In genomic region chr13:63184693-63185092, GRCh38 we compare ENCODE assay signal across 1 cellular context.
TF ChIP-seq lines count a peak whose summit lies in the region.

No MANE protein-coding gene starts in this region.

TF ChIP-seq in H1, 55 proteins besides CTCF, POLR2A, EP300 and RAD21 (continued from another document):
- TF ChIP-seq, protein P1, sequence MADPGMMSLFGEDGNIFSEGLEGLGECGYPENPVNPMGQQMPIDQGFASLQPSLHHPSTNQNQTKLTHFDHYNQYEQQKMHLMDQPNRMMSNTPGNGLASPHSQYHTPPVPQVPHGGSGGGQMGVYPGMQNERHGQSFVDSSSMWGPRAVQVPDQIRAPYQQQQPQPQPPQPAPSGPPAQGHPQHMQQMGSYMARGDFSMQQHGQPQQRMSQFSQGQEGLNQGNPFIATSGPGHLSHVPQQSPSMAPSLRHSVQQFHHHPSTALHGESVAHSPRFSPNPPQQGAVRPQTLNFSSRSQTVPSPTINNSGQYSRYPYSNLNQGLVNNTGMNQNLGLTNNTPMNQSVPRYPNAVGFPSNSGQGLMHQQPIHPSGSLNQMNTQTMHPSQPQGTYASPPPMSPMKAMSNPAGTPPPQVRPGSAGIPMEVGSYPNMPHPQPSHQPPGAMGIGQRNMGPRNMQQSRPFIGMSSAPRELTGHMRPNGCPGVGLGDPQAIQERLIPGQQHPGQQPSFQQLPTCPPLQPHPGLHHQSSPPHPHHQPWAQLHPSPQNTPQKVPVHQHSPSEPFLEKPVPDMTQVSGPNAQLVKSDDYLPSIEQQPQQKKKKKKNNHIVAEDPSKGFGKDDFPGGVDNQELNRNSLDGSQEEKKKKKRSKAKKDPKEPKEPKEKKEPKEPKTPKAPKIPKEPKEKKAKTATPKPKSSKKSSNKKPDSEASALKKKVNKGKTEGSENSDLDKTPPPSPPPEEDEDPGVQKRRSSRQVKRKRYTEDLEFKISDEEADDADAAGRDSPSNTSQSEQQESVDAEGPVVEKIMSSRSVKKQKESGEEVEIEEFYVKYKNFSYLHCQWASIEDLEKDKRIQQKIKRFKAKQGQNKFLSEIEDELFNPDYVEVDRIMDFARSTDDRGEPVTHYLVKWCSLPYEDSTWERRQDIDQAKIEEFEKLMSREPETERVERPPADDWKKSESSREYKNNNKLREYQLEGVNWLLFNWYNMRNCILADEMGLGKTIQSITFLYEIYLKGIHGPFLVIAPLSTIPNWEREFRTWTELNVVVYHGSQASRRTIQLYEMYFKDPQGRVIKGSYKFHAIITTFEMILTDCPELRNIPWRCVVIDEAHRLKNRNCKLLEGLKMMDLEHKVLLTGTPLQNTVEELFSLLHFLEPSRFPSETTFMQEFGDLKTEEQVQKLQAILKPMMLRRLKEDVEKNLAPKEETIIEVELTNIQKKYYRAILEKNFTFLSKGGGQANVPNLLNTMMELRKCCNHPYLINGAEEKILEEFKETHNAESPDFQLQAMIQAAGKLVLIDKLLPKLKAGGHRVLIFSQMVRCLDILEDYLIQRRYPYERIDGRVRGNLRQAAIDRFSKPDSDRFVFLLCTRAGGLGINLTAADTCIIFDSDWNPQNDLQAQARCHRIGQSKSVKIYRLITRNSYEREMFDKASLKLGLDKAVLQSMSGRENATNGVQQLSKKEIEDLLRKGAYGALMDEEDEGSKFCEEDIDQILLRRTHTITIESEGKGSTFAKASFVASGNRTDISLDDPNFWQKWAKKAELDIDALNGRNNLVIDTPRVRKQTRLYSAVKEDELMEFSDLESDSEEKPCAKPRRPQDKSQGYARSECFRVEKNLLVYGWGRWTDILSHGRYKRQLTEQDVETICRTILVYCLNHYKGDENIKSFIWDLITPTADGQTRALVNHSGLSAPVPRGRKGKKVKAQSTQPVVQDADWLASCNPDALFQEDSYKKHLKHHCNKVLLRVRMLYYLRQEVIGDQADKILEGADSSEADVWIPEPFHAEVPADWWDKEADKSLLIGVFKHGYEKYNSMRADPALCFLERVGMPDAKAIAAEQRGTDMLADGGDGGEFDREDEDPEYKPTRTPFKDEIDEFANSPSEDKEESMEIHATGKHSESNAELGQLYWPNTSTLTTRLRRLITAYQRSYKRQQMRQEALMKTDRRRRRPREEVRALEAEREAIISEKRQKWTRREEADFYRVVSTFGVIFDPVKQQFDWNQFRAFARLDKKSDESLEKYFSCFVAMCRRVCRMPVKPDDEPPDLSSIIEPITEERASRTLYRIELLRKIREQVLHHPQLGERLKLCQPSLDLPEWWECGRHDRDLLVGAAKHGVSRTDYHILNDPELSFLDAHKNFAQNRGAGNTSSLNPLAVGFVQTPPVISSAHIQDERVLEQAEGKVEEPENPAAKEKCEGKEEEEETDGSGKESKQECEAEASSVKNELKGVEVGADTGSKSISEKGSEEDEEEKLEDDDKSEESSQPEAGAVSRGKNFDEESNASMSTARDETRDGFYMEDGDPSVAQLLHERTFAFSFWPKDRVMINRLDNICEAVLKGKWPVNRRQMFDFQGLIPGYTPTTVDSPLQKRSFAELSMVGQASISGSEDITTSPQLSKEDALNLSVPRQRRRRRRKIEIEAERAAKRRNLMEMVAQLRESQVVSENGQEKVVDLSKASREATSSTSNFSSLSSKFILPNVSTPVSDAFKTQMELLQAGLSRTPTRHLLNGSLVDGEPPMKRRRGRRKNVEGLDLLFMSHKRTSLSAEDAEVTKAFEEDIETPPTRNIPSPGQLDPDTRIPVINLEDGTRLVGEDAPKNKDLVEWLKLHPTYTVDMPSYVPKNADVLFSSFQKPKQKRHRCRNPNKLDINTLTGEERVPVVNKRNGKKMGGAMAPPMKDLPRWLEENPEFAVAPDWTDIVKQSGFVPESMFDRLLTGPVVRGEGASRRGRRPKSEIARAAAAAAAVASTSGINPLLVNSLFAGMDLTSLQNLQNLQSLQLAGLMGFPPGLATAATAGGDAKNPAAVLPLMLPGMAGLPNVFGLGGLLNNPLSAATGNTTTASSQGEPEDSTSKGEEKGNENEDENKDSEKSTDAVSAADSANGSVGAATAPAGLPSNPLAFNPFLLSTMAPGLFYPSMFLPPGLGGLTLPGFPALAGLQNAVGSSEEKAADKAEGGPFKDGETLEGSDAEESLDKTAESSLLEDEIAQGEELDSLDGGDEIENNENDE (IDR thresholded peaks at IDR 0.05; ENCODE audit: insufficient replicate concordance, low read length) = no peak
- TF ChIP-seq MAFK (IDR thresholded peaks at IDR 0.05; ENCODE audit: low read depth, low read length) = peak; percentile 60; the same call in 1 of the 2 replicates
TF ChIP-seq in H1: peak in this region for 10.
